ENCODE assay signal across 1 cellular context in genomic region chr15:70793694-70794093, GRCh38.
TF ChIP-seq lines count a peak whose summit lies in the region.

No MANE protein-coding gene starts in this region.

TF ChIP-seq in SK-N-SH, 30 proteins besides CTCF, POLR2A, EP300 and RAD21 (continued from another document):
- TF ChIP-seq EZH2phosphoT487 (IDR thresholded peaks at IDR 0.05; ENCODE audit: borderline replicate concordance, low read depth) (no peak), GABPA (IDR thresholded peaks at IDR 0.05; ENCODE audit: low read depth) (no peak), USF2 (IDR thresholded peaks at IDR 0.05; ENCODE audit: borderline replicate concordance, low read depth, low read length) (no peak), RXRA (IDR thresholded peaks at IDR 0.05; ENCODE audit: borderline replicate concordance, low read depth) (no peak), IRF3 (IDR thresholded peaks at IDR 0.05; ENCODE audit: low read depth, low read length) (no peak)
- TF ChIP-seq, protein P1, sequence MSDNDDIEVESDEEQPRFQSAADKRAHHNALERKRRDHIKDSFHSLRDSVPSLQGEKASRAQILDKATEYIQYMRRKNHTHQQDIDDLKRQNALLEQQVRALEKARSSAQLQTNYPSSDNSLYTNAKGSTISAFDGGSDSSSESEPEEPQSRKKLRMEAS (IDR thresholded peaks at IDR 0.05; ENCODE audit: low read depth), result no peak
